In genomic region chr4:142416711-142417275, GRCh38 we compare ENCODE assay signal across 10 cellular contexts.
DNase-seq lines count a peak whose midpoint lies in the region; ATAC-seq and TF ChIP-seq lines count a peak whose summit lies in the region.
"Had no signal": no experiment of that assay in that cellular context is flagged by ENCODE, and none has a peak within 500 bp of the region (broad histone marks: within the 10 kb centered on the region; RNA-seq: fewer than 3 reads in every experiment).

No MANE protein-coding gene starts in this region.

- WGBS in transverse colon (ENCODE audit: low coverage in 1 of 2), 2 donors, result 61 to 69% methylated on average over 3 to 5 of the region's 5 CpGs

- TF ChIP-seq POLR2A in transverse colon (IDR thresholded peaks at IDR 0.05), result no peak

- H3K4me1 Mint-ChIP-seq in activated T-helper 1 cell treated with anti-CD3 and anti-CD28 coated beads, Interleukin-12 subunit alpha, Interleukin-12 subunit beta, Interleukin-2, Interleukin-4 antibody, amounts not matched to agents 30 ng/mL and 10 ng/mL and 1 ng/mL, durations not matched to agents 14 hours and 24 hours and 36 hours (ENCODE audit: low read depth), result peaks cover 33% of the 10 kb centered on the region

- intact Hi-C loops in left ventricle myocardium superior (cut with micrococcal nuclease) (no loop called here), transverse colon (cut with DNase I; ENCODE audit: low total_unique reads) (no loop called here)
- intact Hi-C loops in activated T-helper 1 cell treated with anti-CD3 and anti-CD28 coated beads, Interleukin-12 subunit alpha, Interleukin-12 subunit beta, Interleukin-2, Interleukin-4 antibody, amounts not matched to agents 30 ng/mL and 10 ng/mL and 1 ng/mL, durations not matched to agents 14 hours and 24 hours and 36 hours (cut with micrococcal nuclease), result loop anchor here (1.0 to 5.0 kb wide), 7 partner anchors 9 to 296 kb away; no protein-coding TSS in a partner anchor

- H3K4me3 ChIP-seq in right atrium auricular region (no peak overlapping the region), transverse colon (no peak overlapping the region)

- no peaks in the 10 kb centered on the region for H3K36me3 ChIP-seq in right atrium auricular region
- no peaks in the 10 kb centered on the region for H3K36me3 ChIP-seq in transverse colon

- in situ Hi-C loops in transverse colon (cut with MboI; ENCODE audit: low pct_ligation_motif_present in 1 of 4, low pct_unique_long_range_greater_than_20kb in 1 of 4, low sequenced_read_pairs in 3 of 4), result no loop called here

- H3K9me3 ChIP-seq in right atrium auricular region (no peaks in the 10 kb centered on the region), transverse colon (no peaks in the 10 kb centered on the region)

- TF ChIP-seq EP300 in transverse colon (IDR thresholded peaks at IDR 0.05; ENCODE audit: low read depth), result no peak

- no peaks in the 10 kb centered on the region for H3K9me3 Mint-ChIP-seq in activated T-helper 1 cell treated with anti-CD3 and anti-CD28 coated beads, Interleukin-12 subunit alpha, Interleukin-12 subunit beta, Interleukin-2, Interleukin-4 antibody, amounts not matched to agents 30 ng/mL and 10 ng/mL and 1 ng/mL, durations not matched to agents 14 hours and 24 hours and 36 hours

- POLR2A ChIA-PET in HEK293T (lab: Yijun Ruan, JAX), result no interaction called here

- peak overlapping the region; percentile 50 for H3K4me3 Mint-ChIP-seq in activated T-helper 1 cell treated with anti-CD3 and anti-CD28 coated beads, Interleukin-12 subunit alpha, Interleukin-12 subunit beta, Interleukin-2, Interleukin-4 antibody, amounts not matched to agents 30 ng/mL and 10 ng/mL and 1 ng/mL, durations not matched to agents 14 hours and 24 hours and 36 hours

- H3K27me3 ChIP-seq in right atrium auricular region (no peaks in the 10 kb centered on the region), foreskin keratinocyte (no peaks in the 10 kb centered on the region), transverse colon (no peaks in the 10 kb centered on the region)

- ATAC-seq in left ventricle myocardium superior (peak; percentile 24), foreskin keratinocyte (peak; percentile 88)

- no peak for DNase-seq in left ventricle myocardium superior
- DNase-seq in right atrium auricular region (ENCODE audit: low spot score), result no peak
- no peak for DNase-seq in activated T-helper 1 cell treated with anti-CD3 and anti-CD28 coated beads, Interleukin-12 subunit alpha, Interleukin-12 subunit beta, Interleukin-2, Interleukin-4 antibody, amounts not matched to agents 30 ng/mL and 10 ng/mL and 1 ng/mL, durations not matched to agents 14 hours and 24 hours and 36 hours (ENCODE audit: low spot score)
- peak; percentile 74 to 77 for DNase-seq in foreskin keratinocyte
- no peak for DNase-seq in transverse colon
- no peak for DNase-seq in NCI-H524 treated with DMSO at 0.1 percent for 48 hours (lab: John Stamatoyannopoulos, UW)
- no peak for DNase-seq in NCI-H187 (lab: John Stamatoyannopoulos, UW)
- no peak for DNase-seq in HEK293T (ENCODE audit: extremely low spot score)
- DNase-seq: NCI-H1694 had no signal

- H3K27ac ChIP-seq in right atrium auricular region (no peak overlapping the region), foreskin keratinocyte (peak overlapping the region; percentile 85), transverse colon (peak overlapping the region in 1 of 4 donors; percentile 35)
- H3K27ac ChIP-seq: HL-60 had no signal

- H3K27me3 Mint-ChIP-seq in activated T-helper 1 cell treated with anti-CD3 and anti-CD28 coated beads, Interleukin-12 subunit alpha, Interleukin-12 subunit beta, Interleukin-2, Interleukin-4 antibody, amounts not matched to agents 30 ng/mL and 10 ng/mL and 1 ng/mL, durations not matched to agents 14 hours and 24 hours and 36 hours (ENCODE audit: insufficient read depth), result no peaks in the 10 kb centered on the region

- TF ChIP-seq CTCF in right atrium auricular region (IDR thresholded peaks at IDR 0.05) (no peak), foreskin keratinocyte (conservative IDR thresholded peaks at IDR 0.05) (no peak), transverse colon (IDR thresholded peaks at IDR 0.05) (no peak)

- CTCF ChIA-PET in HEK293T (lab: Yijun Ruan, JAX), result no interaction called here

- H3K36me3 Mint-ChIP-seq in activated T-helper 1 cell treated with anti-CD3 and anti-CD28 coated beads, Interleukin-12 subunit alpha, Interleukin-12 subunit beta, Interleukin-2, Interleukin-4 antibody, amounts not matched to agents 30 ng/mL and 10 ng/mL and 1 ng/mL, durations not matched to agents 14 hours and 24 hours and 36 hours (ENCODE audit: low read depth), result peaks cover 2% of the 10 kb centered on the region

- H3K4me1 ChIP-seq in right atrium auricular region, result no peaks in the 10 kb centered on the region
- H3K4me1 ChIP-seq in foreskin keratinocyte, result peaks cover 30% of the 10 kb centered on the region
- no peaks in the 10 kb centered on the region for H3K4me1 ChIP-seq in transverse colon

- H3K27ac Mint-ChIP-seq in activated T-helper 1 cell treated with anti-CD3 and anti-CD28 coated beads, Interleukin-12 subunit alpha, Interleukin-12 subunit beta, Interleukin-2, Interleukin-4 antibody, amounts not matched to agents 30 ng/mL and 10 ng/mL and 1 ng/mL, durations not matched to agents 14 hours and 24 hours and 36 hours, result peak overlapping the region; percentile 91

TF ChIP-seq in HEK293T, 16 proteins besides CTCF, POLR2A, EP300 and RAD21:
- TF ChIP-seq FOXK2 (IDR thresholded peaks at IDR 0.05), result no peak
- no peak for TF ChIP-seq L3MBTL2 (conservative IDR thresholded peaks at IDR 0.05)
- TF ChIP-seq ZNF384 (IDR thresholded peaks at IDR 0.05), result no peak
- TF ChIP-seq NFRKB (IDR thresholded peaks at IDR 0.05), result no peak
- TF ChIP-seq ARNT (IDR thresholded peaks at IDR 0.05), result no peak
- TF ChIP-seq BHLHE40 (IDR thresholded peaks at IDR 0.05; ENCODE audit: borderline replicate concordance), result no peak
- TF ChIP-seq SUZ12 (IDR thresholded peaks at IDR 0.05), result no peak
- TF ChIP-seq FOXA1 (IDR thresholded peaks at IDR 0.05), result no peak
- no peak for TF ChIP-seq TARDBP (IDR thresholded peaks at IDR 0.05)
- no peak for TF ChIP-seq FOXM1 (IDR thresholded peaks at IDR 0.05; ENCODE audit: borderline replicate concordance)
- TF ChIP-seq SP1 (IDR thresholded peaks at IDR 0.05), result no peak
- no peak for TF ChIP-seq LEF1 (IDR thresholded peaks at IDR 0.05; ENCODE audit: borderline replicate concordance)
- TF ChIP-seq PKNOX1 (IDR thresholded peaks at IDR 0.05), result no peak
- no peak for TF ChIP-seq CTBP1 (IDR thresholded peaks at IDR 0.05; ENCODE audit: borderline replicate concordance)
- no peak for TF ChIP-seq ELF4 (IDR thresholded peaks at IDR 0.05)
- no peak for TF ChIP-seq HDGF (IDR thresholded peaks at IDR 0.05; ENCODE audit: borderline replicate concordance)

Comparison
In these comparisons a context has a peak if more than half of its experiments do, and no peak if none do; other contexts are left out.
1. DNase-seq: peak in foreskin keratinocyte (2 of 2); none in left ventricle myocardium superior (single experiment), right atrium auricular region (single experiment), activated T-helper 1 cell treated with anti-CD3 and anti-CD28 coated beads, Interleukin-12 subunit alpha, Interleukin-12 subunit beta, Interleukin-2, Interleukin-4 antibody, amounts not matched to agents 30 ng/mL and 10 ng/mL and 1 ng/mL, durations not matched to agents 14 hours and 24 hours and 36 hours (single experiment), transverse colon (single experiment), NCI-H524 treated with DMSO at 0.1 percent for 48 hours (single experiment), NCI-H187 (0 of 2) and HEK293T (single experiment).